In the genomic region with DNA sequence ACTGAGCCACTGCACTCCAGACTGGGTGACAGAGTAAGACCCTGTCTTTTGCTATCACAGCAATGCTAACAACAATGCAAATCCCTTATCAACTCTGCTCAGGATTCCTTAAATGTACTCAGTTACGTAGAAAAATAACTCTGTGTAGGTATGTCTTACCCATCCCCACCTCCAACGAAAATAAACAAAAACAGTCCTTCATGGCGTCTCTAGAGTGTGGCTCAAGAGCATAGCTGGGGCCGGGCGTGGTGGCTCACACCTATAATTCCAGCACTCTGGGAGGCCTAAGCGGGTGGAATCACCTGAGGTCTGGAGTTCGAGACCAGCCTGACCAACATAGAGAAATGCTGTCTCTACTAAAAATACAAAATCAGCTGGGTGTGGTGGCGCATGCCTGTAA, we compare ENCODE assay signal across 21 cellular contexts.
"Had no signal": no experiment of that assay in that cellular context is flagged by ENCODE, and none has a peak within 500 bp of the region (broad histone marks: within the 10 kb centered on the region; RNA-seq: fewer than 3 reads in every experiment).

No MANE protein-coding gene starts in this region.

- H3K9me3 ChIP-seq: esophagus squamous epithelium, gastroesophageal sphincter, mucosa of descending colon, ovary, suprapubic skin, thyroid gland, upper lobe of left lung, vagina had no signal

- H3K4me3 ChIP-seq: esophagus squamous epithelium, gastroesophageal sphincter, mucosa of descending colon, ovary, suprapubic skin, thyroid gland, upper lobe of left lung, vagina had no signal

- DNase-seq: cortex of kidney; effector memory CD4-positive, alpha-beta T cell; esophagus squamous epithelium; foreskin fibroblast; glutamatergic neuron; islet precursor cell; mammary epithelial cell; mucosa of descending colon; naive thymus-derived CD8-positive, alpha-beta T cell; right cardiac atrium; small intestine; stimulated activated CD4-positive, alpha-beta T cell treated with anti-CD3 and anti-CD28 coated beads, Interleukin-2, amount 100 ng/mL, for 48 hours; stimulated activated naive CD4-positive, alpha-beta T cell treated with Interleukin-2 at 50 U/mL for 16 hours; thyroid gland; upper lobe of left lung had no signal

- H3K36me3 ChIP-seq: ovary had no signal

- H3K9me3 Mint-ChIP-seq: naive thymus-derived CD8-positive, alpha-beta T cell had no signal

- H3K27ac ChIP-seq: esophagus squamous epithelium, gastroesophageal sphincter, ovary, suprapubic skin, thyroid gland, upper lobe of left lung, vagina had no signal

- H3K4me3 Mint-ChIP-seq: naive thymus-derived CD8-positive, alpha-beta T cell had no signal

- ATAC-seq: gastroesophageal sphincter; left lobe of liver; mucosa of descending colon; naive thymus-derived CD8-positive, alpha-beta T cell; right cardiac atrium had no signal

- H3K27me3 Mint-ChIP-seq: naive thymus-derived CD8-positive, alpha-beta T cell; progenitor cell of endocrine pancreas had no signal

- FAIRE-seq: small intestine had no signal

- H3K27me3 ChIP-seq: esophagus squamous epithelium, gastroesophageal sphincter, ovary, suprapubic skin, thyroid gland, upper lobe of left lung, vagina had no signal
